17 cellular contexts compared by ENCODE assay signal in genomic region chr7:55588379-55588699, GRCh38. TPM values are rescaled to one million over a fixed set of nuclear protein-coding genes. Genes with fewer than 3 reads are reported as not detected.
DNase-seq lines count a peak whose midpoint lies in the region; ATAC-seq, FAIRE-seq and TF ChIP-seq lines count a peak whose summit lies in the region.
"Had no signal": no experiment of that assay in that cellular context is flagged by ENCODE, and none has a peak within 500 bp of the region (broad histone marks: within the 10 kb centered on the region; RNA-seq: fewer than 3 reads in every experiment).

No MANE protein-coding gene starts in this region.

- no peaks in the 10 kb centered on the region for H3K27me3 ChIP-seq in bronchial epithelial cell (ENCODE audit: control insufficient read depth, insufficient read depth, low read length)
- no peaks in the 10 kb centered on the region for H3K27me3 ChIP-seq in osteoblast (ENCODE audit: insufficient read depth, low read length)
- H3K27me3 ChIP-seq: BE2C had no signal

- H3K27ac Mint-ChIP-seq in activated CD8-positive, alpha-beta memory T cell treated with anti-CD3 and anti-CD28 coated beads, Interleukin-2, amount 10 ng/mL, durations not matched to agents 7 days and 5 days, result no peak overlapping the region
- H3K27ac Mint-ChIP-seq: CD8-positive, alpha-beta memory T cell had no signal

- H3K4me1 ChIP-seq in osteoblast (ENCODE audit: insufficient read depth, low read length), result peaks cover 2% of the 10 kb centered on the region
- H3K4me1 ChIP-seq: BE2C had no signal

- H3K36me3 Mint-ChIP-seq in activated CD8-positive, alpha-beta memory T cell treated with anti-CD3 and anti-CD28 coated beads, Interleukin-2, amount 10 ng/mL, durations not matched to agents 7 days and 5 days, result no peaks in the 10 kb centered on the region

- H3K4me2 ChIP-seq in osteoblast (ENCODE audit: insufficient read depth, low read length), result no peak overlapping the region

- ATAC-seq in activated CD8-positive, alpha-beta memory T cell treated with anti-CD3 and anti-CD28 coated beads, Interleukin-2, amount 10 ng/mL, durations not matched to agents 7 days and 5 days, result peak; percentile 16
- no peak for ATAC-seq in HG03135 (IDR thresholded peaks at IDR 0.05; ENCODE audit: unreplicated experiment)

- H3K4me1 Mint-ChIP-seq in activated CD8-positive, alpha-beta memory T cell treated with anti-CD3 and anti-CD28 coated beads, Interleukin-2, amount 10 ng/mL, durations not matched to agents 7 days and 5 days, result no peaks in the 10 kb centered on the region
- H3K4me1 Mint-ChIP-seq: CD8-positive, alpha-beta memory T cell had no signal

- H4K20me1 ChIP-seq in osteoblast (ENCODE audit: insufficient read depth, low read length), result no peaks in the 10 kb centered on the region

- H3K9me3 Mint-ChIP-seq in activated CD8-positive, alpha-beta memory T cell treated with anti-CD3 and anti-CD28 coated beads, Interleukin-2, amount 10 ng/mL, durations not matched to agents 7 days and 5 days (ENCODE audit: low read depth), result peaks cover 2% of the 10 kb centered on the region
- H3K9me3 Mint-ChIP-seq: CD8-positive, alpha-beta memory T cell had no signal

- no peaks in the 10 kb centered on the region for H3K9me3 ChIP-seq in osteoblast (ENCODE audit: low read depth, low read length)
- H3K9me3 ChIP-seq: BE2C had no signal

- H2AFZ ChIP-seq in osteoblast (ENCODE audit: low read length), result no peak overlapping the region

- peaks cover 13% of the 10 kb centered on the region for H3K27me3 Mint-ChIP-seq in activated CD8-positive, alpha-beta memory T cell treated with anti-CD3 and anti-CD28 coated beads, Interleukin-2, amount 10 ng/mL, durations not matched to agents 7 days and 5 days

- DNase-seq in activated CD8-positive, alpha-beta memory T cell treated with anti-CD3 and anti-CD28 coated beads, Interleukin-2, amount 10 ng/mL, durations not matched to agents 7 days and 5 days, result no peak
- DNase-seq in activated CD8-positive, alpha-beta memory T cell treated with anti-CD3 and anti-CD28 coated beads for 24 hours, result no peak
- DNase-seq in GM10266 (ENCODE audit: extremely low spot score) (peak; percentile 4), bronchial epithelial cell (ENCODE audit: low read depth) (peak; percentile 21), osteoblast (ENCODE audit: insufficient read length, low spot score, missing footprints) (peak; percentile 50), foreskin melanocyte (no peak), NCI-H526 treated with DMSO at 0.1 percent for 48 hours (lab: John Stamatoyannopoulos, UW) (no peak)
- DNase-seq: BE2C; CD8-positive, alpha-beta memory T cell; KG1; NCI-H1048; NCI-H146; NCI-H2081 treated with DMSO at 0.1 percent for 48 hours; NCI-H2227 treated with DMSO at 0.1 percent for 48 hours; NCI-H748 treated with DMSO at 0.1 percent for 48 hours; SHP77 treated with DMSO at 0.1 percent for 48 hours had no signal

- TF ChIP-seq CTCF in GM10266 (IDR thresholded peaks at IDR 0.05; ENCODE audit: control insufficient read depth, insufficient read depth, low read depth, missing control alignments) (no peak), bronchial epithelial cell (IDR thresholded peaks at IDR 0.05; ENCODE audit: insufficient read depth, low read length, severe bottlenecking) (no peak), osteoblast (IDR thresholded peaks at IDR 0.05; ENCODE audit: extremely low read depth, low read depth, low read length) (no peak)

- H3K4me3 ChIP-seq in bronchial epithelial cell (ENCODE audit: low read depth, low read length), result no peak overlapping the region
- H3K4me3 ChIP-seq in osteoblast (ENCODE audit: insufficient read depth, low read length), result no peak overlapping the region

- H3K4me3 Mint-ChIP-seq in activated CD8-positive, alpha-beta memory T cell treated with anti-CD3 and anti-CD28 coated beads, Interleukin-2, amount 10 ng/mL, durations not matched to agents 7 days and 5 days, result no peak overlapping the region

- CTCF ChIA-PET in activated CD8-positive, alpha-beta memory T cell treated with anti-CD3 and anti-CD28 coated beads, Interleukin-2, amount 10 ng/mL, durations not matched to agents 7 days and 5 days (lab: Charles Lee), result interaction anchor here (1.7 kb wide), 1 partner anchor 8 kb away, joined by 4 read pairs; no protein-coding TSS in a partner anchor

- H3K36me3 ChIP-seq in bronchial epithelial cell (ENCODE audit: control insufficient read depth, insufficient read depth, low read length) (no peaks in the 10 kb centered on the region), osteoblast (ENCODE audit: insufficient read depth, low read length) (no peaks in the 10 kb centered on the region)
- H3K36me3 ChIP-seq: BE2C had no signal

- H3K79me2 ChIP-seq in osteoblast (ENCODE audit: insufficient read depth, low read length), result no peaks in the 10 kb centered on the region

- no peak for FAIRE-seq in bronchial epithelial cell (lab: Jason Lieb, UNC)

- H3K27ac ChIP-seq in osteoblast (ENCODE audit: low read depth, low read length), result no peak overlapping the region

RNA-seq across cellular contexts. Expression of gene VOPP1, which starts 16.0 kb away (rescaled TPM):
- 10 to 100 TPM; 42.3 to 67.3 TPM for total RNA-seq in activated CD8-positive, alpha-beta memory T cell treated with anti-CD3 and anti-CD28 coated beads, Interleukin-2, amount 10 ng/mL, durations not matched to agents 7 days and 5 days
- total RNA-seq in bronchial epithelial cell (41.6 and 97.9 TPM in 2 replicates), osteoblast (74.6 TPM in 2 replicates)

Comparison
In these comparisons a context has a peak if more than half of its experiments do, and no peak if none do; other contexts are left out.
1. DNase-seq: peak in GM10266 (single experiment), bronchial epithelial cell (single experiment) and osteoblast (single experiment); none in activated CD8-positive, alpha-beta memory T cell treated with anti-CD3 and anti-CD28 coated beads, Interleukin-2, amount 10 ng/mL, durations not matched to agents 7 days and 5 days (single experiment), activated CD8-positive, alpha-beta memory T cell treated with anti-CD3 and anti-CD28 coated beads for 24 hours (single experiment), foreskin melanocyte (single experiment) and NCI-H526 treated with DMSO at 0.1 percent for 48 hours (single experiment).